18 cellular contexts compared by ENCODE assay signal in the genomic region with DNA sequence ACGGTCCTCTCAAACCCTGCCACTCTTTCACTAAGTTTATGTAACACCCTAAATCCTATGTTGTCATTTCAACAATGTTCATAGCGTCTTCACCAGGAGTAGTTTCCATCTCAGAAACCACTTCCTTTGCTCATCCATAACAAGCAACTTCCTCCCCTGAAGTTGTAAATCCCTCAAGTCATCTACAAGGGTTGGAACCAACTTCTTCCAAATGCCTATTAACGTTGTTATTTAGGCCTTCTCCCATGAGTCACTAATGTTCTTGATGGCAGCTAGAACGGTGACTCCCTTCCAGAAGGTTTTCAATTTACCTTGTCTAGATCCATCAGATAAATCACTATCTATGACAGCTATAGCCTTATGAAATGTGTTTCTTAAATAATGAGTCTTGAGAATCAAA.
"Had no signal": no experiment of that assay in that cellular context is flagged by ENCODE, and none has a peak within 500 bp of the region (broad histone marks: within the 10 kb centered on the region; RNA-seq: fewer than 3 reads in every experiment).

No MANE protein-coding gene starts in this region.

- H3K27me3 Mint-ChIP-seq: activated B cell treated with CpG ODN at 0.5 μM for 24 hours; activated CD4-positive, alpha-beta T cell treated with anti-CD3 and anti-CD28 coated beads, Interleukin-2, amount 10 ng/mL, durations not matched to agents 24 days and 14 days; activated naive CD8-positive, alpha-beta T cell; stimulated activated naive CD8-positive, alpha-beta T cell treated with anti-CD3 and anti-CD28 coated beads, Interleukin-15, Interleukin-2, amounts not matched to agents 100 ng/mL and 50 ng/mL, for 24 hours had no signal

- H3K27me3 ChIP-seq: dorsolateral prefrontal cortex, gastrocnemius medialis, right lobe of liver, testis, upper lobe of left lung had no signal

- H3K4me3 Mint-ChIP-seq: activated B cell treated with CpG ODN at 0.5 μM for 24 hours; activated CD4-positive, alpha-beta T cell treated with anti-CD3 and anti-CD28 coated beads, Interleukin-2, amount 10 ng/mL, durations not matched to agents 24 days and 14 days; activated naive CD8-positive, alpha-beta T cell; activated T-cell treated with anti-CD3 and anti-CD28 coated beads, Interleukin-2, amount 50 U/mL, for 72 hours; endodermal cell; neural crest cell; stimulated activated naive CD8-positive, alpha-beta T cell treated with anti-CD3 and anti-CD28 coated beads, Interleukin-15, Interleukin-2, amounts not matched to agents 100 ng/mL and 50 ng/mL, for 24 hours had no signal

- H3K36me3 Mint-ChIP-seq: activated naive CD8-positive, alpha-beta T cell had no signal

- DNase-seq: activated B cell treated with CpG ODN at 0.5 μM for 24 hours; activated CD4-positive, alpha-beta T cell treated with anti-CD3 and anti-CD28 coated beads, Interleukin-2, amount 10 ng/mL, durations not matched to agents 24 days and 14 days; activated CD8-positive, alpha-beta memory T cell treated with anti-CD3 and anti-CD28 coated beads, Interleukin-2, amount 50 U/mL, for 48 hours; activated gamma-delta T cell treated with Interleukin-2 at 50 U/mL for 16 hours; activated T-cell treated with anti-CD3 and anti-CD28 coated beads, Interleukin-2, amount 50 U/mL, for 72 hours; amniotic stem cell; dorsolateral prefrontal cortex; endodermal cell; gastrocnemius medialis; midbrain; psoas muscle; right lobe of liver; testis; upper lobe of left lung had no signal

- H3K27ac ChIP-seq: dorsolateral prefrontal cortex, gastrocnemius medialis, psoas muscle, right lobe of liver, testis, upper lobe of left lung had no signal

- H3K36me3 ChIP-seq: gastrocnemius medialis, right lobe of liver, upper lobe of left lung had no signal

- H3K4me3 ChIP-seq: dorsolateral prefrontal cortex, gastrocnemius medialis, lung, psoas muscle, right lobe of liver, testis, upper lobe of left lung had no signal

- H3K9me3 Mint-ChIP-seq: activated B cell treated with CpG ODN at 0.5 μM for 24 hours; endodermal cell; stimulated activated naive CD8-positive, alpha-beta T cell treated with anti-CD3 and anti-CD28 coated beads, Interleukin-15, Interleukin-2, amounts not matched to agents 100 ng/mL and 50 ng/mL, for 24 hours had no signal

- H3K9me3 ChIP-seq: gastrocnemius medialis, psoas muscle, right lobe of liver, testis, upper lobe of left lung had no signal

- H3K27ac Mint-ChIP-seq: activated B cell treated with CpG ODN at 0.5 μM for 24 hours; activated CD4-positive, alpha-beta T cell treated with anti-CD3 and anti-CD28 coated beads, Interleukin-2, amount 10 ng/mL, durations not matched to agents 24 days and 14 days; activated naive CD8-positive, alpha-beta T cell; activated T-cell treated with anti-CD3 and anti-CD28 coated beads, Interleukin-2, amount 50 U/mL, for 72 hours; endodermal cell; stimulated activated naive CD8-positive, alpha-beta T cell treated with anti-CD3 and anti-CD28 coated beads, Interleukin-15, Interleukin-2, amounts not matched to agents 100 ng/mL and 50 ng/mL, for 24 hours had no signal

- H3K4me1 ChIP-seq: gastrocnemius medialis, psoas muscle, right lobe of liver, testis had no signal

- ATAC-seq: activated T-cell treated with anti-CD3 and anti-CD28 coated beads, Interleukin-2, amount 50 U/mL, for 72 hours; gastrocnemius medialis; psoas muscle; right lobe of liver had no signal
